ENCODE assay signal across 19 cellular contexts in genomic region chr2:199466704-199467461, GRCh38. TPM values are rescaled to one million over a fixed set of nuclear protein-coding genes. Genes with fewer than 3 reads are reported as not detected.
DNase-seq lines count a peak whose midpoint lies in the region; TF ChIP-seq lines count a peak whose summit lies in the region.
"Had no signal": no experiment of that assay in that cellular context is flagged by ENCODE, and none has a peak within 500 bp of the region (broad histone marks: within the 10 kb centered on the region; RNA-seq: fewer than 3 reads in every experiment).

No MANE protein-coding gene starts in this region.

- H3K9me3 ChIP-seq in H9 (ENCODE audit: control insufficient read depth, low read depth, low read length) (no peaks in the 10 kb centered on the region), iPS DF 6.9 (ENCODE audit: control insufficient read depth, insufficient read depth, low read length) (no peaks in the 10 kb centered on the region), osteoblast (ENCODE audit: low read depth, low read length) (no peaks in the 10 kb centered on the region), MG63 (no peaks in the 10 kb centered on the region)
- H3K9me3 ChIP-seq: esophagus squamous epithelium, psoas muscle, vagina had no signal

- no peak overlapping the region for H2BK20ac ChIP-seq in H9 (ENCODE audit: low read depth, low read length, poor library complexity, severe bottlenecking)

- H3K79me2 ChIP-seq in H9 (ENCODE audit: insufficient read depth, low read length), result no peaks in the 10 kb centered on the region
- H3K79me2 ChIP-seq in osteoblast (ENCODE audit: insufficient read depth, low read length), result peaks cover 18% of the 10 kb centered on the region

- H3K4me3 Mint-ChIP-seq in H9, result peak overlapping the region; percentile 41 to 82
- H3K4me3 Mint-ChIP-seq: activated naive CD8-positive, alpha-beta T cell; stimulated activated effector memory CD8-positive, alpha-beta T cell treated with anti-CD3 and anti-CD28 coated beads, Interleukin-12 subunit alpha, Interleukin-12 subunit beta, amount 100 ng/mL, for 72 hours had no signal

- H3K36me3 ChIP-seq in iPS DF 6.9 (ENCODE audit: control insufficient read depth, insufficient read depth, low read length), result no peaks in the 10 kb centered on the region
- H3K36me3 ChIP-seq in osteoblast (ENCODE audit: insufficient read depth, low read length), result no peaks in the 10 kb centered on the region
- H3K36me3 ChIP-seq in MG63, result no peaks in the 10 kb centered on the region
- H3K36me3 ChIP-seq: esophagus squamous epithelium, vagina had no signal

- H2BK12ac ChIP-seq in H9 (ENCODE audit: insufficient read length, low read depth, low read length), result no peak overlapping the region

- H4K5ac ChIP-seq in H9 (ENCODE audit: insufficient read length, low read depth, low read length), result no peak overlapping the region

- no peak overlapping the region for H3K56ac ChIP-seq in H9 (ENCODE audit: insufficient read length, low read depth, low read length)

- no peak overlapping the region for H2AK5ac ChIP-seq in H9 (ENCODE audit: insufficient read length, low read length)

- H3K27ac Mint-ChIP-seq in H9, result peak overlapping the region in 1 of 3 experiments; percentile 62; a peak in 1 of 7 replicates
- H3K27ac Mint-ChIP-seq: activated naive CD8-positive, alpha-beta T cell; stimulated activated effector memory CD8-positive, alpha-beta T cell treated with anti-CD3 and anti-CD28 coated beads, Interleukin-12 subunit alpha, Interleukin-12 subunit beta, amount 100 ng/mL, for 72 hours had no signal

- H3K4me1 Mint-ChIP-seq in H9, result peaks cover 50 to 56% of the 10 kb centered on the region in 2 experiments

- H4K91ac ChIP-seq in H9 (ENCODE audit: insufficient read length, low read depth, low read length), result no peak overlapping the region

- H3T11ph ChIP-seq in H9 (ENCODE audit: low read length), result no peak overlapping the region

- DNase-seq in H9 (peak; percentile 53), iPS DF 6.9 (ENCODE audit: low read depth, low spot score) (no peak), osteoblast (ENCODE audit: insufficient read length, low spot score, missing footprints) (peak; percentile 55), NCI-H82 treated with DMSO at 0.1 percent for 48 hours (lab: John Stamatoyannopoulos, UW; ENCODE audit: unreplicated experiment) (no peak), activated T-cell treated with anti-CD3 and anti-CD28 coated beads for 4 hours (no peak), MG63 (no peak)
- DNase-seq: effector memory CD4-positive, alpha-beta T cell; esophagus squamous epithelium; NCI-H2081 treated with DMSO at 0.1 percent for 48 hours; NCI-H446; SIG-M5; small intestine; stimulated activated CD4-positive, alpha-beta T cell treated with anti-CD3 and anti-CD28 coated beads, Interleukin-2, amount 100 ng/mL, for 24 hours; T-helper 1 cell had no signal

- peak overlapping the region; percentile 24; the same call in 1 of the 2 replicates for H3K4me3 ChIP-seq in iPS DF 6.9 (ENCODE audit: low read length)
- H3K4me3 ChIP-seq in osteoblast (ENCODE audit: insufficient read depth, low read length), result no peak overlapping the region
- H3K4me3 ChIP-seq in MG63, result no peak overlapping the region
- H3K4me3 ChIP-seq: esophagus squamous epithelium, psoas muscle, vagina had no signal

- no peak overlapping the region for H2BK5ac ChIP-seq in H9 (ENCODE audit: insufficient read length, low read length)

- H3K79me1 ChIP-seq in H9 (ENCODE audit: insufficient read depth, low read depth, low read length, poor library complexity, severe bottlenecking), result no peaks in the 10 kb centered on the region

- H3K9ac ChIP-seq in H9 (ENCODE audit: extremely low read depth, insufficient read length, low read length), result no peak overlapping the region

- no peak overlapping the region for H2BK120ac ChIP-seq in H9 (ENCODE audit: low read depth, low read length, poor library complexity, severe bottlenecking)

- H3K23me2 ChIP-seq in H9 (ENCODE audit: insufficient read length, low read depth, low read length, poor library complexity, severe bottlenecking), result peaks cover 40% of the 10 kb centered on the region

- H3K36me3 Mint-ChIP-seq in H9 (ENCODE audit: insufficient read depth in 1 of 3, low read depth in 3 of 3), result no peaks in the 10 kb centered on the region; a peak in 1 of 7 replicates
- H3K36me3 Mint-ChIP-seq: activated naive CD8-positive, alpha-beta T cell had no signal

- H3K27me3 ChIP-seq in H9 (ENCODE audit: insufficient read depth, low read length), result peaks cover 75% of the 10 kb centered on the region
- peaks cover 72% of the 10 kb centered on the region for H3K27me3 ChIP-seq in iPS DF 6.9 (ENCODE audit: control insufficient read depth, insufficient read depth, low read length)
- peaks cover 62% of the 10 kb centered on the region for H3K27me3 ChIP-seq in osteoblast (ENCODE audit: insufficient read depth, low read length)
- H3K27me3 ChIP-seq in MG63, result no peaks in the 10 kb centered on the region

- peak overlapping the region; percentile 74 for H3K4me2 ChIP-seq in H9 (ENCODE audit: insufficient read depth, insufficient read length, low read length)
- no peak overlapping the region for H3K4me2 ChIP-seq in osteoblast (ENCODE audit: insufficient read depth, low read length)

- H3K4me1 ChIP-seq in H9 (ENCODE audit: insufficient read depth, low read length) (peaks cover 4% of the 10 kb centered on the region; the same call in 1 of the 2 replicates), iPS DF 6.9 (ENCODE audit: control insufficient read depth, insufficient read depth, low read length) (peaks cover 10% of the 10 kb centered on the region), osteoblast (ENCODE audit: insufficient read depth, low read length) (peaks cover 10% of the 10 kb centered on the region)

- no peaks in the 10 kb centered on the region for H4K20me1 ChIP-seq in H9 (ENCODE audit: control insufficient read depth, insufficient read depth, insufficient read length)
- H4K20me1 ChIP-seq in osteoblast (ENCODE audit: insufficient read depth, low read length), result no peaks in the 10 kb centered on the region

- peaks cover 98% of the 10 kb centered on the region for H3K27me3 Mint-ChIP-seq in H9 (ENCODE audit: low read depth)

- H2BK15ac ChIP-seq in H9 (ENCODE audit: low read depth, low read length), result no peak overlapping the region

- TF ChIP-seq CTCF in H9 (conservative IDR thresholded peaks at IDR 0.05) (no peak), osteoblast (IDR thresholded peaks at IDR 0.05; ENCODE audit: extremely low read depth, low read depth, low read length) (no peak)

- no peak overlapping the region for H4K8ac ChIP-seq in H9 (replicated peaks; ENCODE audit: insufficient read length, low read depth, low read length)

- H3K18ac ChIP-seq in H9 (ENCODE audit: insufficient read length, low read depth, low read length), result no peak overlapping the region

- no peak overlapping the region for H3K14ac ChIP-seq in H9 (ENCODE audit: insufficient read depth, low read length)

- no CpG with 5 or more reads among the region's 22 CpGs for WGBS in H9 (ENCODE audit: extremely low coverage, insufficient read length, low lambda C conversion rate)
- WGBS in iPS DF 6.9 (ENCODE audit: insufficient coverage, insufficient read length), result no CpG with 5 or more reads among the region's 22 CpGs

- H2AFZ ChIP-seq in H9 (ENCODE audit: low read length) (no peak overlapping the region), osteoblast (ENCODE audit: low read length) (no peak overlapping the region)

- H3K4ac ChIP-seq in H9 (ENCODE audit: low read depth, low read length), result no peak overlapping the region

- no peak overlapping the region for H3K23ac ChIP-seq in H9 (ENCODE audit: insufficient read length, low read depth, low read length)

- H3K9me3 Mint-ChIP-seq in H9, result peaks cover 0 to 2% of the 10 kb centered on the region in 2 experiments; a peak in 1 of 5 replicates

- H3K27ac ChIP-seq in H9 (ENCODE audit: insufficient read length, low read depth, low read length) (no peak overlapping the region), angular gyrus (ENCODE audit: low read depth, low read length) (peak overlapping the region; percentile 58), iPS DF 6.9 (ENCODE audit: low read length) (no peak overlapping the region), osteoblast (ENCODE audit: low read depth, low read length) (no peak overlapping the region)
- H3K27ac ChIP-seq: esophagus squamous epithelium, psoas muscle, vagina had no signal

RNA-seq across cellular contexts. Expression of gene SATB2, which starts 9.1 kb away (rescaled TPM):
- 23.0 and 23.8 TPM in 2 replicates for total RNA-seq in H9 (2021)
- total RNA-seq in osteoblast, result 53.2 and 54.5 TPM in 2 replicates
- 3.4 and 5.1 TPM in 2 replicates for total RNA-seq in MG63 (2014; rRNA removed; shearing (Covaris generic); ENCODE audit: low replicate concordance)

Comparison
In these comparisons a context has a peak if more than half of its experiments do, and no peak if none do; other contexts are left out.
1. DNase-seq: peak in H9 (single experiment) and osteoblast (single experiment); none in iPS DF 6.9 (single experiment), NCI-H82 treated with DMSO at 0.1 percent for 48 hours (single experiment), activated T-cell treated with anti-CD3 and anti-CD28 coated beads for 4 hours (single experiment) and MG63 (single experiment).